ENCODE assay signal across 15 cellular contexts in the genomic region with DNA sequence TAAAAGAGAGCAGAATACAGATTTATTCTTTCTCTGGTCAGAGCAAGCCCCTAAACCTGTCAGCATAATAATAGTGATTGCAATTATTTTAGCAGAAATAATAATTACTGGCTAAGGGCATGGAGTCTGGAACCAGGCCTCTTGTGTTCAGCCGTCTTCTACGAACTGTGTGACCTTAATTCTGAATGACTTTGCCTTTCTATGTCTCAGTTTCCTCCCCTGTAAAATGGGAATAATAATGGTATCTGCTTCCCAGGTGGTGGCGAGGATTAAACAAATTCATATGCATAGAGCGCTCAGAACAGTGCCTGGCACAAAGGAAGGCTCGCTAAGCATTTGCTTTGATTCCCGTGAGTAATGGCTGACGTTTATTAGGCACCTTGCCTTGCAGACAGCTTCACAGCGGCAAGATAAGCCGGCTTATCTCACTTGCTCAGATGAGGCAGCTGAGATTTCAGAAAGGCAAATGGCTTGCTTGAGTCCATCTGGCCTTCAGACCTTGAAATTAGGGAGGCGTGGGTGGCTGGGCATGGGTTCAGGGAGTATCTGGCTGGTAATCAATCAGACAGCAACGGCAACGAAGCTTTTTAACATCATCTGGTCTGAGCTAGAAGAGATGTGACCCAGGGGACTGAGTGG. TPM values are rescaled to one million over a fixed set of nuclear protein-coding genes. Genes with fewer than 3 reads are reported as not detected.
A peak's percentile ranks its signal among the peaks of the same experiment; 100 is the strongest.
DNase-seq lines count a peak whose midpoint lies in the region; ATAC-seq, FAIRE-seq and TF ChIP-seq lines count a peak whose summit lies in the region.
"Had no signal": no experiment of that assay in that cellular context is flagged by ENCODE, and none has a peak within 500 bp of the region (broad histone marks: within the 10 kb centered on the region; RNA-seq: fewer than 3 reads in every experiment).

No MANE protein-coding gene starts in this region.

- H3K4me2 ChIP-seq in H1 (ENCODE audit: insufficient read depth in 1 of 2, low read depth in 2 of 2, low read length in 2 of 2) = peak overlapping the region; percentile 5 to 45; a peak in 3 of 4 replicates
- no peak overlapping the region for H3K4me2 ChIP-seq in MM.1S (ENCODE audit: low read depth, low read length)

- DNase-seq in DMS 273 (lab: John Stamatoyannopoulos, UW; ENCODE audit: unreplicated experiment) = peak; percentile 89
- peak; percentile 56 for DNase-seq in NCI-H69 (lab: John Stamatoyannopoulos, UW)
- DNase-seq in H1 (ENCODE audit: low read depth in 1 of 2, low spot score in 2 of 2) = peak; percentile 36 to 47
- no peak for DNase-seq in MM.1S
- DNase-seq: activated CD4-positive, alpha-beta T cell treated with anti-CD3 and anti-CD28 coated beads for 4 hours; activated gamma-delta T cell; AML-193; cortex of kidney; NCI-H748 treated with DMSO at 0.1 percent for 48 hours had no signal

- H2BK5ac ChIP-seq in H1 (ENCODE audit: low read depth, low read length) = no peak overlapping the region

- CTCF ChIA-PET in H1 (lab: Charles Lee; ENCODE audit: partially characterized antibody) = interaction anchor here (0.5 to 1.6 kb wide), 9 partner anchors 10 to 164 kb away, joined by 3 to 8 read pairs (median 4); no protein-coding TSS in a partner anchor

- H2AFZ ChIP-seq in H1 (ENCODE audit: low read length) (no peak overlapping the region), MM.1S (ENCODE audit: low read length) (no peak overlapping the region)

- TF ChIP-seq RAD21 in H1 (IDR thresholded peaks at IDR 0.05 in 1 of 2, conservative IDR thresholded peaks at IDR 0.05 in 1 of 2; ENCODE audit: low read depth in 2 of 2, low read length in 2 of 2) = no peak

- no peak for TF ChIP-seq CTCF in H1 (IDR thresholded peaks at IDR 0.05; ENCODE audit: control extremely low read depth in 1 of 3, insufficient read depth in 1 of 3, low read depth in 1 of 3, low read length in 3 of 3)
- no peak for TF ChIP-seq CTCF in MM.1S (IDR thresholded peaks at IDR 0.05; ENCODE audit: low read length)

- H2AK5ac ChIP-seq in H1 (ENCODE audit: low read depth, low read length) = no peak overlapping the region

- no peak overlapping the region for H3K9ac ChIP-seq in H1 (replicated peaks in 1 of 4; ENCODE audit: extremely low read depth in 1 of 4, low read depth in 3 of 4, low read length in 3 of 4)
- no peak overlapping the region for H3K9ac ChIP-seq in MM.1S (ENCODE audit: low read length)

- no peak overlapping the region for H3K56ac ChIP-seq in H1 (replicated peaks; ENCODE audit: insufficient read length, low read depth, low read length)

- no peak overlapping the region for H2BK20ac ChIP-seq in H1 (ENCODE audit: low read length)

- H3K36me3 ChIP-seq in H1 (ENCODE audit: control insufficient read depth in 2 of 4, insufficient read depth in 4 of 4, low read length in 3 of 4) (no peaks in the 10 kb centered on the region), mesodermal cell (ENCODE audit: control insufficient read depth, insufficient read depth, low read length) (no peaks in the 10 kb centered on the region), MM.1S (replicated peaks; ENCODE audit: insufficient read depth, low read length) (no peaks in the 10 kb centered on the region)
- H3K36me3 ChIP-seq: gastroesophageal sphincter had no signal

- no peak overlapping the region for H2BK15ac ChIP-seq in H1 (ENCODE audit: low read length)

- H2BK12ac ChIP-seq in H1 (ENCODE audit: low read depth, low read length) = no peak overlapping the region; the same call in 1 of the 2 replicates

- no peak overlapping the region for H4K8ac ChIP-seq in H1 (ENCODE audit: extremely low read depth, insufficient read depth, low read length)

- no peaks in the 10 kb centered on the region for H3K23me2 ChIP-seq in H1 (ENCODE audit: low read depth, low read length)

- H4K91ac ChIP-seq in H1 (replicated peaks; ENCODE audit: insufficient read length, low read length) = no peak overlapping the region

- H3K79me2 ChIP-seq in H1 (ENCODE audit: control insufficient read depth in 1 of 2, insufficient read depth in 2 of 2, low read length in 2 of 2) = no peaks in the 10 kb centered on the region
- H3K79me2 ChIP-seq in MM.1S (ENCODE audit: low read length) = no peaks in the 10 kb centered on the region

- no peaks in the 10 kb centered on the region for H3K9me2 ChIP-seq in MM.1S (replicated peaks; ENCODE audit: insufficient read depth, low read length)

- H3F3A ChIP-seq in MM.1S (ENCODE audit: insufficient read depth, low read length) = no peaks in the 10 kb centered on the region

- no peak overlapping the region for H3K14ac ChIP-seq in H1 (ENCODE audit: insufficient read length)

- H3K23ac ChIP-seq in H1 (ENCODE audit: insufficient read length) = no peak overlapping the region

- H3K9me3 ChIP-seq in H1 (ENCODE audit: insufficient read depth in 2 of 2, low read depth in 1 of 2, low read length in 1 of 2) = no peaks in the 10 kb centered on the region
- H3K9me3 ChIP-seq in mesodermal cell (ENCODE audit: control insufficient read depth, low read length) = no peaks in the 10 kb centered on the region
- no peaks in the 10 kb centered on the region for H3K9me3 ChIP-seq in MM.1S (replicated peaks; ENCODE audit: insufficient read depth, low read length)

- H4K5ac ChIP-seq in H1 (ENCODE audit: insufficient read length, low read depth, low read length) = no peak overlapping the region

- H3K18ac ChIP-seq in H1 (ENCODE audit: extremely low read depth, low read length) = no peak overlapping the region; the same call in 1 of the 2 replicates

- peak; percentile 57 for FAIRE-seq in H1 (lab: Jason Lieb, UNC)
- FAIRE-seq: H54 had no signal

- 36% methylated on average over 12 of the region's 12 CpGs; no CpG with 5 or more reads in 1 of the 2 experiments for WGBS in H1 (ENCODE audit: extremely low coverage in 1 of 2, insufficient coverage in 1 of 2, insufficient read length in 1 of 2, insufficient replicate concordance in 2 of 2, low coverage in 1 of 2, low lambda C conversion rate in 2 of 2, missing lambda C conversion rate in 1 of 2), 2 experiments
- 18 to 32% methylated on average over 10 of the region's 12 CpGs for WGBS in mesodermal cell (ENCODE audit: insufficient coverage in 2 of 2), 2 experiments

- no peak overlapping the region for H3K4ac ChIP-seq in H1 (replicated peaks; ENCODE audit: insufficient read length, low read depth, low read length)

- no peak overlapping the region for H2BK120ac ChIP-seq in H1 (replicated peaks; ENCODE audit: low read depth, low read length)

- H3K79me1 ChIP-seq in H1 (ENCODE audit: low read depth, low read length) = no peaks in the 10 kb centered on the region

- POLR2A ChIA-PET in H1 (lab: Charles Lee; ENCODE audit: partially characterized antibody) = interaction anchor here (0.6 to 1.1 kb wide), 4 partner anchors 8 to 74 kb away, joined by 3 read pairs; no protein-coding TSS in a partner anchor

- no peak for TF ChIP-seq EP300 in H1 (IDR thresholded peaks at IDR 0.05; ENCODE audit: borderline replicate concordance in 1 of 2, low read depth in 2 of 2, low read length in 2 of 2)

- H3K4me1 ChIP-seq in H1 (replicated peaks in 1 of 4; ENCODE audit: control insufficient read depth in 3 of 4, insufficient read depth in 4 of 4, low read length in 3 of 4) (peaks cover 3 to 9% (median 7%) of the 10 kb centered on the region in 4 experiments), mesodermal cell (ENCODE audit: control insufficient read depth, insufficient read depth, low read length, poor library complexity, severe bottlenecking) (no peaks in the 10 kb centered on the region), MM.1S (ENCODE audit: low read length) (no peaks in the 10 kb centered on the region)

- no peaks in the 10 kb centered on the region for H3K27me3 ChIP-seq in H1 (replicated peaks in 1 of 4; ENCODE audit: control insufficient read depth in 3 of 4, extremely low read depth in 1 of 4, insufficient read depth in 3 of 4, low read length in 3 of 4)
- no peaks in the 10 kb centered on the region for H3K27me3 ChIP-seq in MM.1S (replicated peaks; ENCODE audit: insufficient read depth, low read length)

- no peak overlapping the region for H3K27ac ChIP-seq in H1 (ENCODE audit: low read depth, low read length)
- H3K27ac ChIP-seq in mesodermal cell (ENCODE audit: low read depth, low read length, severe bottlenecking) = peak overlapping the region; percentile 64
- no peak overlapping the region for H3K27ac ChIP-seq in MM.1S (ENCODE audit: low read length)
- H3K27ac ChIP-seq: gastroesophageal sphincter had no signal

- ATAC-seq in GM21825 (IDR thresholded peaks at IDR 0.05; ENCODE audit: unreplicated experiment) (no peak), HG03354 (IDR thresholded peaks at IDR 0.05; ENCODE audit: poor library complexity, severe bottlenecking, unreplicated experiment) (no peak), HG02678 (IDR thresholded peaks at IDR 0.05; ENCODE audit: unreplicated experiment) (no peak)
- ATAC-seq: gastroesophageal sphincter had no signal

- H4K20me1 ChIP-seq in H1 (replicated peaks in 1 of 2; ENCODE audit: control insufficient read depth in 1 of 2, insufficient read depth in 2 of 2, low read length in 2 of 2) (no peaks in the 10 kb centered on the region), MM.1S (ENCODE audit: insufficient read depth, low read length) (no peaks in the 10 kb centered on the region)

- TF ChIP-seq POLR2A in H1 (IDR thresholded peaks at IDR 0.05; ENCODE audit: control extremely low read depth in 1 of 2, low read depth in 2 of 2, low read length in 2 of 2) = no peak

- H3K4me3 ChIP-seq in H1 (ENCODE audit: extremely low read depth in 1 of 4, insufficient read depth in 2 of 4, low read depth in 3 of 4, low read length in 4 of 4) (no peak overlapping the region), mesodermal cell (ENCODE audit: extremely low read depth, insufficient read depth, low read length, poor library complexity, severe bottlenecking) (no peak overlapping the region), MM.1S (ENCODE audit: low read length) (no peak overlapping the region)
- H3K4me3 ChIP-seq: gastroesophageal sphincter had no signal

TF ChIP-seq in H1, 55 proteins besides CTCF, POLR2A, EP300 and RAD21 (continues in another document):
- TF ChIP-seq KDM5A (IDR thresholded peaks at IDR 0.05; ENCODE audit: low read length) = no peak
- no peak for TF ChIP-seq BACH1 (IDR thresholded peaks at IDR 0.05; ENCODE audit: low read length)
- TF ChIP-seq BCL11A (IDR thresholded peaks at IDR 0.05; ENCODE audit: low read depth in 2 of 2, low read length in 2 of 2) = no peak
- TF ChIP-seq SUZ12 (IDR thresholded peaks at IDR 0.05; ENCODE audit: low read length) = no peak
- peak; percentile 85 for TF ChIP-seq KDM1A (IDR thresholded peaks at IDR 0.05; ENCODE audit: borderline replicate concordance, low read length)

RNA-seq across cellular contexts. Expression of gene RAB11FIP4, which starts 33.6 kb away (rescaled TPM):
- 53.2 and 60.5 TPM in 2 replicates for total RNA-seq in H1 (2021; fragmentation: NEBNext Ultra II Directional; extraction: Animal tissue kit (Norgen Biotek cat#: 25700))
- 21.7 and 26.0 TPM in 2 replicates for polyA plus RNA-seq in H1 (2011; rRNA removed)
- polyA plus RNA-seq in H1 (2011; cell fraction: cytosol; rRNA removed) = 34.7 TPM
- polyA plus RNA-seq in H1 (2011; cell fraction: nucleus; rRNA removed) = 41.3 TPM
- polyA plus RNA-seq in H1 (2012, experiment 1 of 2) = 25.5 to 36.8 TPM (median 34.5 TPM) in 4 replicates
- 13.8 TPM for polyA plus RNA-seq in H1 (2012, experiment 2 of 2)
- 20.5 TPM for polyA plus RNA-seq in H1 (2013, experiment 1 of 2)
- polyA plus RNA-seq in H1 (2013, experiment 2 of 2) = 20.5 TPM
- 44.4 and 58.7 TPM in 2 replicates for polyA minus RNA-seq in H1 (2011; rRNA and poly(A)+ RNA removed)
- polyA minus RNA-seq in H1 (2011; cell fraction: cytosol; rRNA and poly(A)+ RNA removed) = 33.5 TPM
- 37.3 TPM for polyA minus RNA-seq in H1 (2011; cell fraction: nucleus; rRNA and poly(A)+ RNA removed)
- 4.5 TPM for polyA plus RNA-seq in mesodermal cell (2013, experiment 1 of 2)
- 3.9 TPM for polyA plus RNA-seq in mesodermal cell (2013, experiment 2 of 2)
